19 cellular contexts compared by ENCODE assay signal in genomic region chr13:86877449-86877848, GRCh38.
"Had no signal": no experiment of that assay in that cellular context is flagged by ENCODE, and none has a peak within 500 bp of the region (broad histone marks: within the 10 kb centered on the region; RNA-seq: fewer than 3 reads in every experiment).

No MANE protein-coding gene starts in this region.

- H3K4me3 ChIP-seq: coronary artery, gastrocnemius medialis, heart right ventricle, left ventricle myocardium inferior, lower lobe of right lung, mucosa of descending colon, suprapubic skin, thyroid gland, uterus had no signal

- DNase-seq: effector CD4-positive, alpha-beta T cell; gastrocnemius medialis; heart right ventricle; hypothalamus; islet precursor cell; left ventricle myocardium inferior; lower lobe of right lung; mucosa of descending colon; naive thymus-derived CD8-positive, alpha-beta T cell; right cardiac atrium; stimulated activated CD4-positive, alpha-beta T cell treated with anti-CD3 and anti-CD28 coated beads, Interleukin-4, amount 100 ng/mL, for 1 hour; stimulated activated CD8-positive, alpha-beta memory T cell treated with anti-CD3 and anti-CD28 coated beads, Interleukin-4, amount 100 ng/mL, for 48 hours; stimulated activated naive CD8-positive, alpha-beta T cell treated with anti-CD3 and anti-CD28 coated beads, Interleukin-15, Interleukin-2, amounts not matched to agents 100 U/mL and 50 U/mL, for 24 hours; thyroid gland; uterus had no signal

- H3K9me3 ChIP-seq: gastrocnemius medialis, heart right ventricle, left ventricle myocardium inferior, lower lobe of right lung, mucosa of descending colon, suprapubic skin, thyroid gland, uterus had no signal

- H3K4me1 ChIP-seq: gastrocnemius medialis, left ventricle myocardium inferior, lower lobe of right lung, suprapubic skin, thyroid gland, uterus had no signal

- ATAC-seq: esophagus mucosa; gastrocnemius medialis; heart right ventricle; lower lobe of right lung; mucosa of descending colon; naive thymus-derived CD8-positive, alpha-beta T cell; right cardiac atrium; stimulated activated effector memory CD8-positive, alpha-beta T cell treated with anti-CD3 and anti-CD28 coated beads, Interleukin-12 subunit alpha, Interleukin-12 subunit beta, amount 100 ng/mL, for 72 hours; stimulated activated naive CD8-positive, alpha-beta T cell treated with anti-CD3 and anti-CD28 coated beads, Interleukin-15, Interleukin-2, amounts not matched to agents 100 U/mL and 50 U/mL, for 24 hours had no signal

- H3K27ac ChIP-seq: coronary artery, gastrocnemius medialis, heart right ventricle, left ventricle myocardium inferior, lower lobe of right lung, suprapubic skin, thyroid gland, uterus had no signal

- H3K27me3 ChIP-seq: gastrocnemius medialis, heart right ventricle, suprapubic skin, thyroid gland, uterus had no signal

- H3K36me3 ChIP-seq: gastrocnemius medialis, heart right ventricle, left ventricle myocardium inferior, lower lobe of right lung, suprapubic skin, thyroid gland, uterus had no signal
